Comparison of ENCODE assay signal across 1 cellular context in the genomic region with DNA sequence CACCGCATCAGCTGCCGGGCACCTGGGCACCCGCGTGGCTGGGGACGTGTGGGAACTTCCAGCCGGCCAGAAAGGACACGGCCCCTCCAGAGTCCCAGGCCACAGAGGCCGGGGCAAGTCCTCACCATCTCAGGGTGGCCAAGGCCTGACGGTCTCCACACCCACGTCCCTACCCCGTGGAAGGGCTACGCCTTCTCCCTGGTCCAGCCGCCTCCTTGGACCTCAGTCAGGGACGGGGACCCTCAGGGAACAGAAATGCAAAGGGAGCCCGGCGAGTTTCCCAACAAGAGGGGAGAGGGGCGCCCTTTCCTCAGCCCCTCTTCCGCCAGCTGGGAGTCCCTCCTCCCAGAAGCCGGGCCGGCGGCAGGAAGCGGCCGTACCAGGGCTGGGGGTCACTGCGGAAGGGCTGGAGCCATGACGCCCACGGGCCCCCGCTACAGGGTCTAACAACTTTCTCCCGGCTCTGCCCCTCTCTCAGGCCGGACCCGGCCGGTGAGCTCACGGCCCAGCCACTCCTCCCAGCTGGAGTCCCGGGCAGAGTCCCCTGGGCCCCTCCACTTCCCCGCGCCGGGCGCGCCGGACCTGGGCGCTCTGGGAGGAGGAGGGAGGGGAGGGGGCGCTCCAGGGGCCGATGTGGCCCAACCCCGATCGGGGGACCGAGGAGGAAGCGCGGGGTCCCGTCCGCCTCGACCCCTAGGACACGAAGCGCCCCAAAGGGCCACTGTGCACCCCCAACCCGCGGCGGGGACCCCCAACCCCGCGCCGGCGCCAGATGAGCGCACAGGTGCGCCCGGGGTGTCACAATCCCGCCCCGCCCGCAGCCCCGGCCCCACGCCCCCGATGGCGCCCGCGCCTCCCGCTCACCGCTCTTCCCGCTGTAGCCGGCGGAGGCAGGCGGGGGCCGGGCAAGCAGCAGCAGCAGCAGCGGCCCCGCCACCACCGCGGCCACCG.
TF ChIP-seq lines count a peak whose summit lies in the region.

No MANE protein-coding gene starts in this region.

TF ChIP-seq in HepG2, 621 proteins besides CTCF, POLR2A, EP300 and RAD21 (continues in another document):
- TF ChIP-seq IKZF4 (CRISPR knock-in tag; IDR thresholded peaks at IDR 0.05; ENCODE audit: borderline replicate concordance, low read depth, not compliant biosample characterization): peak; percentile 33
- peak; percentile 43 for TF ChIP-seq GABPA (IDR thresholded peaks at IDR 0.05; ENCODE audit: low read depth, low read length)
- TF ChIP-seq GABPA (CRISPR knock-in tag; IDR thresholded peaks at IDR 0.05; ENCODE audit: low read depth): peak; percentile 66
- TF ChIP-seq KAT8 (CRISPR knock-in tag; IDR thresholded peaks at IDR 0.05): peak; percentile 34; the same call in 1 of the 2 replicates
- 0 out of 2 replicates have a peak, but pooled peaks have one; percentile 46 for TF ChIP-seq KLF11 (CRISPR knock-in tag; IDR thresholded peaks at IDR 0.05)
- peak; percentile 79 for TF ChIP-seq SAP130 (CRISPR knock-in tag; IDR thresholded peaks at IDR 0.05; ENCODE audit: low read depth)
- peak; percentile 23; the same call in 1 of the 2 replicates for TF ChIP-seq SIN3A (IDR thresholded peaks at IDR 0.05; ENCODE audit: borderline replicate concordance, low read depth, low read length)
- TF ChIP-seq RXRA (CRISPR knock-in tag; IDR thresholded peaks at IDR 0.05): peak; percentile 58; the same call in 1 of the 2 replicates
- peak; percentile 28; the same call in 1 of the 2 replicates for TF ChIP-seq ARNTL (CRISPR knock-in tag; IDR thresholded peaks at IDR 0.05)
- TF ChIP-seq, protein P1, sequence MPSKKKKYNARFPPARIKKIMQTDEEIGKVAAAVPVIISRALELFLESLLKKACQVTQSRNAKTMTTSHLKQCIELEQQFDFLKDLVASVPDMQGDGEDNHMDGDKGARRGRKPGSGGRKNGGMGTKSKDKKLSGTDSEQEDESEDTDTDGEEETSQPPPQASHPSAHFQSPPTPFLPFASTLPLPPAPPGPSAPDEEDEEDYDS (CRISPR knock-in tag; IDR thresholded peaks at IDR 0.05): 0 out of 2 replicates have a peak, but pooled peaks have one; percentile 16
- TF ChIP-seq GABPB1 (CRISPR knock-in tag; IDR thresholded peaks at IDR 0.05): peak; percentile 85
- peak; percentile 49; the same call in 1 of the 2 replicates for TF ChIP-seq SPEN (CRISPR knock-in tag; IDR thresholded peaks at IDR 0.05; ENCODE audit: low read depth)
- peak; percentile 57 for TF ChIP-seq HNRNPK (IDR thresholded peaks at IDR 0.05; ENCODE audit: low read depth, low read length, poor library complexity, severe bottlenecking)
- peak; percentile 36; the same call in 1 of the 2 replicates for TF ChIP-seq TBX2 (CRISPR knock-in tag; IDR thresholded peaks at IDR 0.05; ENCODE audit: borderline replicate concordance)
- 0 out of 2 replicates have a peak, but pooled peaks have one; percentile 32 for TF ChIP-seq MAZ (IDR thresholded peaks at IDR 0.05; ENCODE audit: borderline replicate concordance, low read depth, low read length)
- peak; percentile 65 for TF ChIP-seq MAZ (CRISPR knock-in tag; IDR thresholded peaks at IDR 0.05; ENCODE audit: low read depth)
- TF ChIP-seq CBFB (CRISPR knock-in tag; IDR thresholded peaks at IDR 0.05): 0 out of 2 replicates have a peak, but pooled peaks have one; percentile 21
- TF ChIP-seq, protein P2, sequence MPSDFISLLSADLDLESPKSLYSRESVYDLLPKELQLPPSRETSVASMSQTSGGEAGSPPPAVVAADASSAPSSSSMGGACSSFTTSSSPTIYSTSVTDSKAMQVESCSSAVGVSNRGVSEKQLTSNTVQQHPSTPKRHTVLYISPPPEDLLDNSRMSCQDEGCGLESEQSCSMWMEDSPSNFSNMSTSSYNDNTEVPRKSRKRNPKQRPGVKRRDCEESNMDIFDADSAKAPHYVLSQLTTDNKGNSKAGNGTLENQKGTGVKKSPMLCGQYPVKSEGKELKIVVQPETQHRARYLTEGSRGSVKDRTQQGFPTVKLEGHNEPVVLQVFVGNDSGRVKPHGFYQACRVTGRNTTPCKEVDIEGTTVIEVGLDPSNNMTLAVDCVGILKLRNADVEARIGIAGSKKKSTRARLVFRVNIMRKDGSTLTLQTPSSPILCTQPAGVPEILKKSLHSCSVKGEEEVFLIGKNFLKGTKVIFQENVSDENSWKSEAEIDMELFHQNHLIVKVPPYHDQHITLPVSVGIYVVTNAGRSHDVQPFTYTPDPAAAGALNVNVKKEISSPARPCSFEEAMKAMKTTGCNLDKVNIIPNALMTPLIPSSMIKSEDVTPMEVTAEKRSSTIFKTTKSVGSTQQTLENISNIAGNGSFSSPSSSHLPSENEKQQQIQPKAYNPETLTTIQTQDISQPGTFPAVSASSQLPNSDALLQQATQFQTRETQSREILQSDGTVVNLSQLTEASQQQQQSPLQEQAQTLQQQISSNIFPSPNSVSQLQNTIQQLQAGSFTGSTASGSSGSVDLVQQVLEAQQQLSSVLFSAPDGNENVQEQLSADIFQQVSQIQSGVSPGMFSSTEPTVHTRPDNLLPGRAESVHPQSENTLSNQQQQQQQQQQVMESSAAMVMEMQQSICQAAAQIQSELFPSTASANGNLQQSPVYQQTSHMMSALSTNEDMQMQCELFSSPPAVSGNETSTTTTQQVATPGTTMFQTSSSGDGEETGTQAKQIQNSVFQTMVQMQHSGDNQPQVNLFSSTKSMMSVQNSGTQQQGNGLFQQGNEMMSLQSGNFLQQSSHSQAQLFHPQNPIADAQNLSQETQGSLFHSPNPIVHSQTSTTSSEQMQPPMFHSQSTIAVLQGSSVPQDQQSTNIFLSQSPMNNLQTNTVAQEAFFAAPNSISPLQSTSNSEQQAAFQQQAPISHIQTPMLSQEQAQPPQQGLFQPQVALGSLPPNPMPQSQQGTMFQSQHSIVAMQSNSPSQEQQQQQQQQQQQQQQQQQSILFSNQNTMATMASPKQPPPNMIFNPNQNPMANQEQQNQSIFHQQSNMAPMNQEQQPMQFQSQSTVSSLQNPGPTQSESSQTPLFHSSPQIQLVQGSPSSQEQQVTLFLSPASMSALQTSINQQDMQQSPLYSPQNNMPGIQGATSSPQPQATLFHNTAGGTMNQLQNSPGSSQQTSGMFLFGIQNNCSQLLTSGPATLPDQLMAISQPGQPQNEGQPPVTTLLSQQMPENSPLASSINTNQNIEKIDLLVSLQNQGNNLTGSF (CRISPR knock-in tag; IDR thresholded peaks at IDR 0.05): no peak
- TF ChIP-seq RBFOX2 (IDR thresholded peaks at IDR 0.05; ENCODE audit: low read depth, low read length): peak; percentile 73
- TF ChIP-seq PCBP1 (IDR thresholded peaks at IDR 0.05; ENCODE audit: borderline replicate concordance, low read depth, low read length): 0 out of 2 replicates have a peak, but pooled peaks have one; percentile 59
- TF ChIP-seq DMAP1 (CRISPR knock-in tag; IDR thresholded peaks at IDR 0.05): 0 out of 2 replicates have a peak, but pooled peaks have one; percentile 29
- no peak for TF ChIP-seq ZSCAN12 (CRISPR knock-in tag; IDR thresholded peaks at IDR 0.05)
- 0 out of 2 replicates have a peak, but pooled peaks have one; percentile 42 for TF ChIP-seq KDM2A (CRISPR knock-in tag; IDR thresholded peaks at IDR 0.05; ENCODE audit: borderline replicate concordance, low read depth)
- peak; percentile 54; the same call in 1 of the 2 replicates for TF ChIP-seq PHF8 (CRISPR knock-in tag; IDR thresholded peaks at IDR 0.05)
- TF ChIP-seq ZNF501 (CRISPR knock-in tag; IDR thresholded peaks at IDR 0.05): peak; percentile 39
- TF ChIP-seq PITX1 (CRISPR knock-in tag; IDR thresholded peaks at IDR 0.05): peak; percentile 52; the same call in 1 of the 2 replicates
- no peak for TF ChIP-seq ATRX (CRISPR knock-in tag; IDR thresholded peaks at IDR 0.05; ENCODE audit: borderline replicate concordance)
- TF ChIP-seq HNRNPLL (IDR thresholded peaks at IDR 0.05; ENCODE audit: low read depth, low read length, poor library complexity, severe bottlenecking): peak; percentile 58
- TF ChIP-seq XRCC5 (optimal IDR thresholded peaks at IDR 0.05; ENCODE audit: low read length): peak; percentile 38
- peak; percentile 65 for TF ChIP-seq ZFY (CRISPR knock-in tag; IDR thresholded peaks at IDR 0.05)
- 0 out of 2 replicates have a peak, but pooled peaks have one; percentile 11 for TF ChIP-seq ZNF768 (CRISPR knock-in tag; IDR thresholded peaks at IDR 0.05)
- TF ChIP-seq MTA1 (CRISPR knock-in tag; IDR thresholded peaks at IDR 0.05; ENCODE audit: borderline replicate concordance): peak; percentile 18; the same call in 1 of the 2 replicates
- TF ChIP-seq ZNF331 (CRISPR knock-in tag; IDR thresholded peaks at IDR 0.05): no peak
- TF ChIP-seq MXD4 (CRISPR knock-in tag; IDR thresholded peaks at IDR 0.05): peak; percentile 53; the same call in 1 of the 2 replicates
- 0 out of 2 replicates have a peak, but pooled peaks have one; percentile 15 for TF ChIP-seq ZNF225 (CRISPR knock-in tag; IDR thresholded peaks at IDR 0.05)
- TF ChIP-seq HDAC1 (CRISPR knock-in tag; IDR thresholded peaks at IDR 0.05): peak; percentile 82
- TF ChIP-seq ETV5 (CRISPR knock-in tag; IDR thresholded peaks at IDR 0.05; ENCODE audit: borderline replicate concordance): peak; percentile 24; the same call in 1 of the 2 replicates
- TF ChIP-seq, protein P3, sequence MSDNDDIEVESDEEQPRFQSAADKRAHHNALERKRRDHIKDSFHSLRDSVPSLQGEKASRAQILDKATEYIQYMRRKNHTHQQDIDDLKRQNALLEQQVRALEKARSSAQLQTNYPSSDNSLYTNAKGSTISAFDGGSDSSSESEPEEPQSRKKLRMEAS (IDR thresholded peaks at IDR 0.05): peak; percentile 35
- peak; percentile 47; the same call in 1 of the 2 replicates for TF ChIP-seq ZMAT3 (CRISPR knock-in tag; conservative IDR thresholded peaks at IDR 0.05)
- TF ChIP-seq, protein P4, sequence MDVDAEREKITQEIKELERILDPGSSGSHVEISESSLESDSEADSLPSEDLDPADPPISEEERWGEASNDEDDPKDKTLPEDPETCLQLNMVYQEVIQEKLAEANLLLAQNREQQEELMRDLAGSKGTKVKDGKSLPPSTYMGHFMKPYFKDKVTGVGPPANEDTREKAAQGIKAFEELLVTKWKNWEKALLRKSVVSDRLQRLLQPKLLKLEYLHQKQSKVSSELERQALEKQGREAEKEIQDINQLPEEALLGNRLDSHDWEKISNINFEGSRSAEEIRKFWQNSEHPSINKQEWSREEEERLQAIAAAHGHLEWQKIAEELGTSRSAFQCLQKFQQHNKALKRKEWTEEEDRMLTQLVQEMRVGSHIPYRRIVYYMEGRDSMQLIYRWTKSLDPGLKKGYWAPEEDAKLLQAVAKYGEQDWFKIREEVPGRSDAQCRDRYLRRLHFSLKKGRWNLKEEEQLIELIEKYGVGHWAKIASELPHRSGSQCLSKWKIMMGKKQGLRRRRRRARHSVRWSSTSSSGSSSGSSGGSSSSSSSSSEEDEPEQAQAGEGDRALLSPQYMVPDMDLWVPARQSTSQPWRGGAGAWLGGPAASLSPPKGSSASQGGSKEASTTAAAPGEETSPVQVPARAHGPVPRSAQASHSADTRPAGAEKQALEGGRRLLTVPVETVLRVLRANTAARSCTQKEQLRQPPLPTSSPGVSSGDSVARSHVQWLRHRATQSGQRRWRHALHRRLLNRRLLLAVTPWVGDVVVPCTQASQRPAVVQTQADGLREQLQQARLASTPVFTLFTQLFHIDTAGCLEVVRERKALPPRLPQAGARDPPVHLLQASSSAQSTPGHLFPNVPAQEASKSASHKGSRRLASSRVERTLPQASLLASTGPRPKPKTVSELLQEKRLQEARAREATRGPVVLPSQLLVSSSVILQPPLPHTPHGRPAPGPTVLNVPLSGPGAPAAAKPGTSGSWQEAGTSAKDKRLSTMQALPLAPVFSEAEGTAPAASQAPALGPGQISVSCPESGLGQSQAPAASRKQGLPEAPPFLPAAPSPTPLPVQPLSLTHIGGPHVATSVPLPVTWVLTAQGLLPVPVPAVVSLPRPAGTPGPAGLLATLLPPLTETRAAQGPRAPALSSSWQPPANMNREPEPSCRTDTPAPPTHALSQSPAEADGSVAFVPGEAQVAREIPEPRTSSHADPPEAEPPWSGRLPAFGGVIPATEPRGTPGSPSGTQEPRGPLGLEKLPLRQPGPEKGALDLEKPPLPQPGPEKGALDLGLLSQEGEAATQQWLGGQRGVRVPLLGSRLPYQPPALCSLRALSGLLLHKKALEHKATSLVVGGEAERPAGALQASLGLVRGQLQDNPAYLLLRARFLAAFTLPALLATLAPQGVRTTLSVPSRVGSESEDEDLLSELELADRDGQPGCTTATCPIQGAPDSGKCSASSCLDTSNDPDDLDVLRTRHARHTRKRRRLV (CRISPR knock-in tag; IDR thresholded peaks at IDR 0.05): peak; percentile 66; the same call in 1 of the 2 replicates
- peak; percentile 40; the same call in 1 of the 2 replicates for TF ChIP-seq HIVEP1 (CRISPR knock-in tag; IDR thresholded peaks at IDR 0.05)
- TF ChIP-seq, protein P5, sequence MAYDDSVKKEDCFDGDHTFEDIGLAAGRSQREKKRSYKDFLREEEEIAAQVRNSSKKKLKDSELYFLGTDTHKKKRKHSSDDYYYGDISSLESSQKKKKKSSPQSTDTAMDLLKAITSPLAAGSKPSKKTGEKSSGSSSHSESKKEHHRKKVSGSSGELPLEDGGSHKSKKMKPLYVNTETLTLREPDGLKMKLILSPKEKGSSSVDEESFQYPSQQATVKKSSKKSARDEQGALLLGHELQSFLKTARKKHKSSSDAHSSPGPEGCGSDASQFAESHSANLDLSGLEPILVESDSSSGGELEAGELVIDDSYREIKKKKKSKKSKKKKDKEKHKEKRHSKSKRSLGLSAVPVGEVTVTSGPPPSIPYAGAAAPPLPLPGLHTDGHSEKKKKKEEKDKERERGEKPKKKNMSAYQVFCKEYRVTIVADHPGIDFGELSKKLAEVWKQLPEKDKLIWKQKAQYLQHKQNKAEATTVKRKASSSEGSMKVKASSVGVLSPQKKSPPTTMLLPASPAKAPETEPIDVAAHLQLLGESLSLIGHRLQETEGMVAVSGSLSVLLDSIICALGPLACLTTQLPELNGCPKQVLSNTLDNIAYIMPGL (CRISPR knock-in tag; IDR thresholded peaks at IDR 0.05; ENCODE audit: borderline replicate concordance in 1 of 2, low read depth in 1 of 2): peak; percentile 47 to 61; a peak in 3 of 4 replicates
- no peak for TF ChIP-seq GPN1 (CRISPR knock-in tag; IDR thresholded peaks at IDR 0.05; ENCODE audit: borderline replicate concordance)
- TF ChIP-seq ZNF747 (CRISPR knock-in tag; IDR thresholded peaks at IDR 0.05; ENCODE audit: borderline replicate concordance): 0 out of 2 replicates have a peak, but pooled peaks have one; percentile 51
- 0 out of 2 replicates have a peak, but pooled peaks have one; percentile 23 for TF ChIP-seq ZFP36L2 (CRISPR knock-in tag; IDR thresholded peaks at IDR 0.05)
- TF ChIP-seq, protein P6, sequence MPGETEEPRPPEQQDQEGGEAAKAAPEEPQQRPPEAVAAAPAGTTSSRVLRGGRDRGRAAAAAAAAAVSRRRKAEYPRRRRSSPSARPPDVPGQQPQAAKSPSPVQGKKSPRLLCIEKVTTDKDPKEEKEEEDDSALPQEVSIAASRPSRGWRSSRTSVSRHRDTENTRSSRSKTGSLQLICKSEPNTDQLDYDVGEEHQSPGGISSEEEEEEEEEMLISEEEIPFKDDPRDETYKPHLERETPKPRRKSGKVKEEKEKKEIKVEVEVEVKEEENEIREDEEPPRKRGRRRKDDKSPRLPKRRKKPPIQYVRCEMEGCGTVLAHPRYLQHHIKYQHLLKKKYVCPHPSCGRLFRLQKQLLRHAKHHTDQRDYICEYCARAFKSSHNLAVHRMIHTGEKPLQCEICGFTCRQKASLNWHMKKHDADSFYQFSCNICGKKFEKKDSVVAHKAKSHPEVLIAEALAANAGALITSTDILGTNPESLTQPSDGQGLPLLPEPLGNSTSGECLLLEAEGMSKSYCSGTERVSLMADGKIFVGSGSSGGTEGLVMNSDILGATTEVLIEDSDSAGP (CRISPR knock-in tag; IDR thresholded peaks at IDR 0.05; ENCODE audit: borderline replicate concordance): peak; percentile 70; the same call in 1 of the 2 replicates
